29 cellular contexts compared by ENCODE assay signal in genomic region chr2:57465067-57465466, GRCh38.
"Had no signal": no experiment of that assay in that cellular context is flagged by ENCODE, and none has a peak within 500 bp of the region (broad histone marks: within the 10 kb centered on the region; RNA-seq: fewer than 3 reads in every experiment).

No MANE protein-coding gene starts in this region.

- H3K4me1 ChIP-seq: ascending aorta, body of pancreas had no signal

- H3K27ac ChIP-seq: ascending aorta, body of pancreas, VCaP had no signal

- DNase-seq: activated CD4-positive, alpha-beta memory T cell treated with anti-CD3 and anti-CD28 coated beads for 36 hours; activated CD4-positive, alpha-beta T cell treated with anti-CD3 and anti-CD28 coated beads, Interleukin-2, amount 10 ng/mL, durations not matched to agents 7 days and 5 days; activated CD4-positive, CD25-positive, alpha-beta regulatory T cell; activated CD8-positive, alpha-beta memory T cell treated with anti-CD3 and anti-CD28 coated beads for 24 hours; activated effector memory CD4-positive, alpha-beta T cell treated with anti-CD3 and anti-CD28 coated beads, Interleukin-2, amount 50 U/mL, for 16 hours; activated naive CD4-positive, alpha-beta T cell treated with Interleukin-2 at 50 U/mL for 16 hours; activated naive CD8-positive, alpha-beta T cell treated with anti-CD3 and anti-CD28 coated beads, Interleukin-2, amount 50 U/mL, for 24 hours; activated T-cell treated with anti-CD3 and anti-CD28 coated beads, Interleukin-2, amount 50 U/mL, for 4 hours; amniotic stem cell; body of pancreas; cerebellar nuclear complex; NCI-H1048; NCI-H1417; NCI-H2029; NCI-H2107; NCI-H2171 treated with DMSO at 0.1 percent for 48 hours; NCI-H226; NCI-H510A; NCI-H526 treated with DMSO at 0.1 percent for 48 hours; NCI-H82; NK-92 treated with Interleukin-12 subunit alpha and Interleukin-12 subunit beta, amount 100 ng/mL, for 24 hours; OCI-M1; SIG-M5; T-helper 1 cell had no signal

- FAIRE-seq: bronchial epithelial cell, colon had no signal

- H3K36me3 ChIP-seq: ascending aorta had no signal

- H3K4me3 ChIP-seq: ascending aorta, body of pancreas had no signal

- H3K9me3 ChIP-seq: ascending aorta, body of pancreas had no signal

- H3K27me3 ChIP-seq: ascending aorta, body of pancreas had no signal

- ATAC-seq: activated naive CD4-positive, alpha-beta T cell treated with anti-CD3 and anti-CD28 coated beads, Interleukin-2, amount 50 U/mL, for 72 hours; activated naive CD8-positive, alpha-beta T cell treated with anti-CD3 and anti-CD28 coated beads, Interleukin-2, amount 50 U/mL, for 24 hours; activated T-cell treated with anti-CD3 and anti-CD28 coated beads, Interleukin-2, amount 50 U/mL, for 4 hours; body of pancreas had no signal
